Comparison of ENCODE assay signal across 10 cellular contexts in the genomic region with DNA sequence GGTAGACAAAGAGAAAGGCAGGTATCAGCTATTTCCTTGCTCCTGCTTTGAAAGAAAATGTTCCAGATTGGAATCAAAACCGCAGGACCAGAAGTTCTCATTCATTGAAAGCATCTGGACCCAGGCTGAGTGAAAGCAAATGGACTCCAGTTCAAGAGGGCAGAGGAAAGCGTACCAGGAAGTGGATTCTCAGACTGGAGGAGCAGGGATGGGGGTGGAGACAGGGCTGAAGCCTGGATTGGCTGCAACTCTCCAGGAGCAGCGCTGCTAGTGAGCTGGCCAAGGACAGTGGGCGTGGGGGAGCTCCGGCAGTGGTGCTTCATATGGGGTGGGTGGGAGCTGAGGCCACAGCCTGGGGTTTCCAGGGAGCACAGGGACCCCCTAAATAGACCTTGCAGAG.
A peak's percentile ranks its signal among the peaks of the same experiment; 100 is the strongest.
DNase-seq lines count a peak whose midpoint lies in the region; ATAC-seq and TF ChIP-seq lines count a peak whose summit lies in the region.
"Had no signal": no experiment of that assay in that cellular context is flagged by ENCODE, and none has a peak within 500 bp of the region (broad histone marks: within the 10 kb centered on the region; RNA-seq: fewer than 3 reads in every experiment).

No MANE protein-coding gene starts in this region.

- H3K27ac ChIP-seq in endodermal cell (ENCODE audit: low read depth, low read length) = no peak overlapping the region

- WGBS in endodermal cell (ENCODE audit: insufficient coverage in 1 of 2, insufficient read length in 1 of 2), 2 experiments = 76 to 78% methylated on average over 2 to 5 of the region's 5 CpGs

- TF ChIP-seq CTCF in endodermal cell (conservative IDR thresholded peaks at IDR 0.05) (no peak), nephron progenitor cell (IDR thresholded peaks at IDR 0.05) (no peak)

- DNase-seq in DMS79 (lab: John Stamatoyannopoulos, UW) = peak; percentile 80
- peak; percentile 74 for DNase-seq in NCI-H2029 treated with DMSO at 0.1 percent for 48 hours (lab: John Stamatoyannopoulos, UW)
- DNase-seq in endodermal cell = no peak
- peak; percentile 49 for DNase-seq in nephron progenitor cell
- DNase-seq in NCI-H345 treated with DMSO at 0.1 percent for 48 hours (lab: John Stamatoyannopoulos, UW; ENCODE audit: unreplicated experiment) = no peak
- no peak for DNase-seq in NAMALWA (ENCODE audit: low spot score)

- H3K4me3 Mint-ChIP-seq in endodermal cell (no peak overlapping the region), nephron progenitor cell (no peak overlapping the region)
- H3K4me3 Mint-ChIP-seq: activated naive CD4-positive, alpha-beta T cell treated with anti-CD3 and anti-CD28 coated beads, Interleukin-2, amount 50 U/mL, for 24 hours; stimulated activated naive CD8-positive, alpha-beta T cell treated with anti-CD3 and anti-CD28 coated beads, Interleukin-15, Interleukin-2, amounts not matched to agents 100 ng/mL and 50 ng/mL, for 24 hours had no signal

- no peaks in the 10 kb centered on the region for H3K4me1 ChIP-seq in endodermal cell (ENCODE audit: control insufficient read depth, insufficient read depth, low read length)

- no peaks in the 10 kb centered on the region for H3K36me3 Mint-ChIP-seq in endodermal cell (ENCODE audit: low read depth)
- no peaks in the 10 kb centered on the region for H3K36me3 Mint-ChIP-seq in nephron progenitor cell (ENCODE audit: low read depth)
- H3K36me3 Mint-ChIP-seq: activated naive CD4-positive, alpha-beta T cell treated with anti-CD3 and anti-CD28 coated beads, Interleukin-2, amount 50 U/mL, for 24 hours had no signal

- no peak overlapping the region for H3K4me3 ChIP-seq in endodermal cell (ENCODE audit: low read length)

- H3K27ac Mint-ChIP-seq in endodermal cell (peak overlapping the region; percentile 44), nephron progenitor cell (peak overlapping the region; percentile 29)
- H3K27ac Mint-ChIP-seq: activated naive CD4-positive, alpha-beta T cell treated with anti-CD3 and anti-CD28 coated beads, Interleukin-2, amount 50 U/mL, for 24 hours; stimulated activated naive CD8-positive, alpha-beta T cell treated with anti-CD3 and anti-CD28 coated beads, Interleukin-15, Interleukin-2, amounts not matched to agents 100 ng/mL and 50 ng/mL, for 24 hours had no signal

- ATAC-seq in GM19467 (IDR thresholded peaks at IDR 0.05; ENCODE audit: unreplicated experiment) = no peak
- no peak for ATAC-seq in GM19463 (IDR thresholded peaks at IDR 0.05; ENCODE audit: unreplicated experiment)

- peaks cover 13% of the 10 kb centered on the region for H3K27me3 Mint-ChIP-seq in endodermal cell (ENCODE audit: insufficient read depth)
- peaks cover 15% of the 10 kb centered on the region for H3K27me3 Mint-ChIP-seq in nephron progenitor cell (ENCODE audit: low read depth, poor library complexity)

- no peaks in the 10 kb centered on the region for H3K9me3 ChIP-seq in endodermal cell (ENCODE audit: control insufficient read depth, low read length)

- H3K9ac ChIP-seq in endodermal cell (ENCODE audit: extremely low read depth, low read length, poor library complexity, severe bottlenecking) = no peak overlapping the region

- H3K4me1 Mint-ChIP-seq in endodermal cell = peaks cover 11% of the 10 kb centered on the region
- H3K4me1 Mint-ChIP-seq in nephron progenitor cell = peaks cover 69% of the 10 kb centered on the region
- H3K4me1 Mint-ChIP-seq: activated naive CD4-positive, alpha-beta T cell treated with anti-CD3 and anti-CD28 coated beads, Interleukin-2, amount 50 U/mL, for 24 hours had no signal

- no peaks in the 10 kb centered on the region for H3K36me3 ChIP-seq in endodermal cell (ENCODE audit: control insufficient read depth, insufficient read depth, low read length)

- H3K27me3 ChIP-seq in endodermal cell (ENCODE audit: control insufficient read depth, insufficient read depth, low read length, poor library complexity, severe bottlenecking) = no peaks in the 10 kb centered on the region

- peaks cover 3% of the 10 kb centered on the region for H3K9me3 Mint-ChIP-seq in endodermal cell
- peaks cover 17% of the 10 kb centered on the region for H3K9me3 Mint-ChIP-seq in nephron progenitor cell
- H3K9me3 Mint-ChIP-seq: activated naive CD4-positive, alpha-beta T cell treated with anti-CD3 and anti-CD28 coated beads, Interleukin-2, amount 50 U/mL, for 24 hours; stimulated activated naive CD8-positive, alpha-beta T cell treated with anti-CD3 and anti-CD28 coated beads, Interleukin-15, Interleukin-2, amounts not matched to agents 100 ng/mL and 50 ng/mL, for 24 hours had no signal

Comparison
In these comparisons a context has a peak if more than half of its experiments do, and no peak if none do; other contexts are left out.
1. DNase-seq: peak in DMS79 (single experiment), NCI-H2029 treated with DMSO at 0.1 percent for 48 hours (single experiment) and nephron progenitor cell (single experiment); none in endodermal cell (single experiment), NCI-H345 treated with DMSO at 0.1 percent for 48 hours (single experiment) and NAMALWA (single experiment).